ENCODE assay signal across 8 cellular contexts in genomic region chr17:59706900-59707181, GRCh38. TPM values are rescaled to one million over a fixed set of nuclear protein-coding genes. Genes with fewer than 3 reads are reported as not detected.
A peak's percentile ranks its signal among the peaks of the same experiment; 100 is the strongest.
DNase-seq lines count a peak whose midpoint lies in the region; ATAC-seq lines count a peak whose summit lies in the region.

No MANE protein-coding gene starts in this region.

- peak; percentile 66 for DNase-seq in activated CD8-positive, alpha-beta memory T cell treated with anti-CD3 and anti-CD28 coated beads, Interleukin-2, amount 50 U/mL, for 48 hours
- DNase-seq in iPS DF 6.9 (ENCODE audit: low read depth, low spot score) = no peak
- DNase-seq in stimulated activated CD4-positive, alpha-beta T cell treated with anti-CD3 and anti-CD28 coated beads, Interleukin-4, amount 100 ng/mL, for 48 hours (ENCODE audit: low read depth in 2 of 2) = peak; percentile 7 to 22
- no peak for DNase-seq in cerebellar cortex (ENCODE audit: low spot score)
- no peak for DNase-seq in amygdala (lab: John Stamatoyannopoulos, UW)
- no peak for DNase-seq in H4 (ENCODE audit: low spot score)

- H3K4me1 ChIP-seq in iPS DF 6.9 (ENCODE audit: control insufficient read depth, insufficient read depth, low read length) = no peaks in the 10 kb centered on the region

- peak; percentile 9 for ATAC-seq in HG02623 (IDR thresholded peaks at IDR 0.05; ENCODE audit: unreplicated experiment)
- ATAC-seq in esophagus mucosa = no peak

- H3K27ac ChIP-seq in iPS DF 6.9 (ENCODE audit: low read length) = no peak overlapping the region

- no CpG with 5 or more reads among the region's 14 CpGs for WGBS in iPS DF 6.9 (ENCODE audit: insufficient coverage, insufficient read length)

- H3K9me3 ChIP-seq in iPS DF 6.9 (ENCODE audit: control insufficient read depth, insufficient read depth, low read length) = no peaks in the 10 kb centered on the region

- no peaks in the 10 kb centered on the region for H3K36me3 ChIP-seq in iPS DF 6.9 (ENCODE audit: control insufficient read depth, insufficient read depth, low read length)

- H3K4me3 ChIP-seq in iPS DF 6.9 (ENCODE audit: low read length) = peak overlapping the region; percentile 86

- no peaks in the 10 kb centered on the region for H3K27me3 ChIP-seq in iPS DF 6.9 (ENCODE audit: control insufficient read depth, insufficient read depth, low read length)

RNA-seq across cellular contexts. Expression of gene PTRH2, which starts 0.4 kb away (rescaled TPM):
- total RNA-seq in esophagus mucosa = 17.6 TPM
- total RNA-seq in H4 (2014; rRNA removed; shearing (Covaris generic)) = 39.9 and 52.3 TPM in 2 replicates

RNA-seq across cellular contexts. Expression of gene VMP1, which starts 0.6 kb away (rescaled TPM):
- 133 TPM for total RNA-seq in esophagus mucosa
- 224 and 239 TPM in 2 replicates for total RNA-seq in H4 (2014; rRNA removed; shearing (Covaris generic))

Comparison
In these comparisons a context has a peak if more than half of its experiments do, and no peak if none do; other contexts are left out.
1. DNase-seq: peak in activated CD8-positive, alpha-beta memory T cell treated with anti-CD3 and anti-CD28 coated beads, Interleukin-2, amount 50 U/mL, for 48 hours (single experiment) and stimulated activated CD4-positive, alpha-beta T cell treated with anti-CD3 and anti-CD28 coated beads, Interleukin-4, amount 100 ng/mL, for 48 hours (2 of 2); none in iPS DF 6.9 (single experiment), cerebellar cortex (single experiment), amygdala (0 of 56) and H4 (single experiment).